ENCODE assay signal across 22 cellular contexts in genomic region chr3:23239181-23240068, GRCh38. TPM values are rescaled to one million over a fixed set of nuclear protein-coding genes. Genes with fewer than 3 reads are reported as not detected.
A peak's percentile ranks its signal among the peaks of the same experiment; 100 is the strongest.
DNase-seq lines count a peak whose midpoint lies in the region; TF ChIP-seq lines count a peak whose summit lies in the region.
"Had no signal": no experiment of that assay in that cellular context is flagged by ENCODE, and none has a peak within 500 bp of the region (broad histone marks: within the 10 kb centered on the region; RNA-seq: fewer than 3 reads in every experiment).

No MANE protein-coding gene starts in this region.

- no peaks in the 10 kb centered on the region for H3K27me3 Mint-ChIP-seq in MCF 10A (ENCODE audit: insufficient read depth, unreplicated experiment)
- no peaks in the 10 kb centered on the region for H3K27me3 Mint-ChIP-seq in activated CD4-positive, alpha-beta memory T cell treated with anti-CD3 and anti-CD28 coated beads for 36 hours
- H3K27me3 Mint-ChIP-seq: activated naive CD8-positive, alpha-beta T cell treated with anti-CD3 and anti-CD28 coated beads, Interleukin-2, amount 10 ng/mL, durations not matched to agents 7 days and 5 days had no signal

- H3K9ac ChIP-seq in mammary epithelial cell (ENCODE audit: insufficient read depth, low read length) = no peak overlapping the region
- no peak overlapping the region for H3K9ac ChIP-seq in subcutaneous abdominal adipose tissue (ENCODE audit: low read length in 5 of 5)
- H3K9ac ChIP-seq: BLaER1 had no signal

- peaks cover 79% of the 10 kb centered on the region for H3K79me2 ChIP-seq in mammary epithelial cell (ENCODE audit: insufficient read depth, low read length)

- H3K27ac ChIP-seq in mammary epithelial cell (ENCODE audit: insufficient read depth, low read depth, low read length) (no peak overlapping the region), caudate nucleus (ENCODE audit: low read depth, low read length) (peak overlapping the region; percentile 20), subcutaneous abdominal adipose tissue (ENCODE audit: low read depth, low read length) (peak overlapping the region; percentile 54)
- H3K27ac ChIP-seq: BLaER1, esophagus squamous epithelium, SK-N-MC, stomach, upper lobe of left lung, WERI-Rb-1 had no signal

- H4K20me1 ChIP-seq in mammary epithelial cell (ENCODE audit: insufficient read depth, low read length) = peaks cover 2% of the 10 kb centered on the region

- POLR2A ChIA-PET in MCF 10A (lab: Yijun Ruan, JAX) = no interaction called here
- POLR2A ChIA-PET in activated CD4-positive, alpha-beta memory T cell treated with anti-CD3 and anti-CD28 coated beads for 36 hours (lab: Charles Lee) = no interaction called here

- H3K4me1 ChIP-seq in mammary epithelial cell (ENCODE audit: insufficient read depth, low read length) (peaks cover 6% of the 10 kb centered on the region), subcutaneous abdominal adipose tissue (ENCODE audit: control insufficient read depth in 5 of 5, insufficient read depth in 5 of 5, low read length in 5 of 5) (peaks cover 0 to 22% (median 14%) of the 10 kb centered on the region in 5 donors)
- H3K4me1 ChIP-seq: Caco-2 had no signal

- no peak overlapping the region for H3K4me3 Mint-ChIP-seq in MCF 10A (ENCODE audit: unreplicated experiment)
- H3K4me3 Mint-ChIP-seq in activated CD4-positive, alpha-beta memory T cell treated with anti-CD3 and anti-CD28 coated beads for 36 hours = no peak overlapping the region
- H3K4me3 Mint-ChIP-seq: activated naive CD8-positive, alpha-beta T cell treated with anti-CD3 and anti-CD28 coated beads, Interleukin-2, amount 10 ng/mL, durations not matched to agents 7 days and 5 days; endodermal cell; IgD-negative memory B cell had no signal

- BruUV-seq in MCF 10A (replicated peaks; lab: Mats Ljungman, UMichigan) = no TSS peak
- BruUV-seq in mammary epithelial cell (replicated peaks; lab: Mats Ljungman, UMichigan) = no TSS peak

- H3K27me3 ChIP-seq in mammary epithelial cell (ENCODE audit: insufficient read depth, low read length) (no peaks in the 10 kb centered on the region), subcutaneous abdominal adipose tissue (ENCODE audit: control insufficient read depth in 5 of 5, insufficient read depth in 4 of 5, low read length in 5 of 5) (no peaks in the 10 kb centered on the region)
- H3K27me3 ChIP-seq: BLaER1, esophagus squamous epithelium, stomach, upper lobe of left lung had no signal

- H3K4me1 Mint-ChIP-seq in MCF 10A (ENCODE audit: insufficient read depth, unreplicated experiment) = peaks cover 18% of the 10 kb centered on the region
- no peaks in the 10 kb centered on the region for H3K4me1 Mint-ChIP-seq in activated CD4-positive, alpha-beta memory T cell treated with anti-CD3 and anti-CD28 coated beads for 36 hours (ENCODE audit: low read depth)
- H3K4me1 Mint-ChIP-seq: endodermal cell had no signal

- H3K27ac Mint-ChIP-seq in MCF 10A (ENCODE audit: low read depth, unreplicated experiment) = no peak overlapping the region
- H3K27ac Mint-ChIP-seq in activated CD4-positive, alpha-beta memory T cell treated with anti-CD3 and anti-CD28 coated beads for 36 hours = no peak overlapping the region
- H3K27ac Mint-ChIP-seq: activated naive CD8-positive, alpha-beta T cell treated with anti-CD3 and anti-CD28 coated beads, Interleukin-2, amount 10 ng/mL, durations not matched to agents 7 days and 5 days; endodermal cell; IgD-negative memory B cell had no signal

- no peak overlapping the region for H3K4me3 ChIP-seq in mammary epithelial cell (replicated peaks in 1 of 3; ENCODE audit: insufficient read depth in 1 of 3, low read depth in 2 of 3, low read length in 3 of 3)
- H3K4me3 ChIP-seq in subcutaneous abdominal adipose tissue (ENCODE audit: low read depth in 1 of 5, low read length in 5 of 5) = no peak overlapping the region
- H3K4me3 ChIP-seq: BLaER1, esophagus squamous epithelium, SK-N-MC, stomach, upper lobe of left lung had no signal

- intact Hi-C loops in MCF 10A (cut with micrococcal nuclease) (no loop called here), mammary epithelial cell (cut with micrococcal nuclease) (no loop called here)
- intact Hi-C loops in activated CD4-positive, alpha-beta memory T cell treated with anti-CD3 and anti-CD28 coated beads for 36 hours (cut with micrococcal nuclease) = no loop called here

- dilution Hi-C loops in mammary epithelial cell (cut with HindIII; ENCODE audit: low sequenced_read_pairs) = no loop called here

- DNase-seq in MCF 10A (ENCODE audit: unreplicated experiment) = peak; percentile 16
- no peak for DNase-seq in mammary epithelial cell
- peak; percentile 3 for DNase-seq in MV-4-11 (lab: John Stamatoyannopoulos, UW)
- DNase-seq in caudate nucleus (lab: John Stamatoyannopoulos, UW) = peak in 2 of 61 donors; percentile 3 to 31
- no peak for DNase-seq in NCI-H1048 (lab: John Stamatoyannopoulos, UW)
- DNase-seq in activated CD4-positive, alpha-beta memory T cell treated with anti-CD3 and anti-CD28 coated beads for 36 hours = no peak
- DNase-seq in ACHN = no peak
- DNase-seq: activated CD8-positive, alpha-beta memory T cell treated with anti-CD3 and anti-CD28 coated beads, Interleukin-2, amount 50 U/mL, for 48 hours; activated naive CD8-positive, alpha-beta T cell treated with anti-CD3 and anti-CD28 coated beads, Interleukin-2, amount 10 ng/mL, durations not matched to agents 7 days and 5 days; Caco-2; endodermal cell; esophagus squamous epithelium; mesenchymal stem cell; MM.1S; NCI-H2029 treated with DMSO at 0.1 percent for 48 hours; stomach; upper lobe of left lung; WERI-Rb-1 had no signal

- H2AFZ ChIP-seq in mammary epithelial cell (ENCODE audit: low read depth, low read length) = no peak overlapping the region

- CTCF ChIA-PET in MCF 10A (lab: Yijun Ruan, JAX) = interaction anchor here (1.4 kb wide), 1 partner anchor 15 kb away, joined by 5 read pairs; no protein-coding TSS in a partner anchor
- CTCF ChIA-PET in mammary epithelial cell (lab: Charles Lee; ENCODE audit: low non-redundant PET) = no interaction called here
- CTCF ChIA-PET in activated CD4-positive, alpha-beta memory T cell treated with anti-CD3 and anti-CD28 coated beads for 36 hours (lab: Charles Lee) = no interaction called here

- TF ChIP-seq CTCF in MCF 10A (IDR thresholded peaks at IDR 0.05; ENCODE audit: unreplicated experiment) (no peak), mammary epithelial cell (conservative IDR thresholded peaks at IDR 0.05 in 1 of 2, IDR thresholded peaks at IDR 0.05 in 1 of 2; ENCODE audit: extremely low read depth in 1 of 2, insufficient read depth in 1 of 2, low read depth in 1 of 2, low read length in 2 of 2) (no peak)

- in situ Hi-C loops in mammary epithelial cell (cut with MboI; ENCODE audit: low sequenced_read_pairs in 2 of 2) = no loop called here
- in situ Hi-C loops in ACHN (cut with HindIII; ENCODE audit: low pct_ligation_motif_present, low pct_unique_long_range_greater_than_20kb, low sequenced_read_pairs) = no loop called here

- H3K36me3 Mint-ChIP-seq in MCF 10A (ENCODE audit: insufficient read depth, unreplicated experiment) = no peaks in the 10 kb centered on the region
- no peaks in the 10 kb centered on the region for H3K36me3 Mint-ChIP-seq in activated CD4-positive, alpha-beta memory T cell treated with anti-CD3 and anti-CD28 coated beads for 36 hours
- H3K36me3 Mint-ChIP-seq: IgD-negative memory B cell had no signal

- H3K36me3 ChIP-seq in mammary epithelial cell (ENCODE audit: insufficient read depth, low read length) (no peaks in the 10 kb centered on the region), subcutaneous abdominal adipose tissue (ENCODE audit: control insufficient read depth in 5 of 5, insufficient read depth in 5 of 5, low read length in 5 of 5) (no peaks in the 10 kb centered on the region)
- H3K36me3 ChIP-seq: BLaER1, esophagus squamous epithelium, stomach, upper lobe of left lung, WERI-Rb-1 had no signal

- H3K4me2 ChIP-seq in mammary epithelial cell (ENCODE audit: insufficient read depth, low read depth, low read length) = no peak overlapping the region
- H3K4me2 ChIP-seq: BLaER1 had no signal

- WGBS in mammary epithelial cell (ENCODE audit: low coverage, missing lambda C conversion rate) = 98% methylated on average over 4 of the region's 4 CpGs

- no peaks in the 10 kb centered on the region for H3K9me3 ChIP-seq in mammary epithelial cell (replicated peaks; ENCODE audit: insufficient read depth, low read length)
- no peaks in the 10 kb centered on the region for H3K9me3 ChIP-seq in subcutaneous abdominal adipose tissue (ENCODE audit: control insufficient read depth in 5 of 5, low read length in 5 of 5)
- H3K9me3 ChIP-seq: BLaER1, Caco-2, esophagus squamous epithelium, stomach, upper lobe of left lung had no signal

- H3K9me3 Mint-ChIP-seq in MCF 10A (ENCODE audit: unreplicated experiment) = no peaks in the 10 kb centered on the region
- H3K9me3 Mint-ChIP-seq in activated CD4-positive, alpha-beta memory T cell treated with anti-CD3 and anti-CD28 coated beads for 36 hours = no peaks in the 10 kb centered on the region
- H3K9me3 Mint-ChIP-seq: endodermal cell, IgD-negative memory B cell had no signal

RNA-seq across cellular contexts. Expression of gene UBE2E2, which starts 36.3 kb away (rescaled TPM):
- total RNA-seq in MCF 10A (2022) (64.3 and 69.4 TPM in 2 replicates), mammary epithelial cell (10 to 100 TPM; 37.3 to 47.9 TPM)
- 48.5 TPM for polyA plus RNA-seq in mammary epithelial cell
- polyA minus RNA-seq in mammary epithelial cell = 34.9 TPM
- 1 to 10 TPM; 2.0 to 4.2 TPM for total RNA-seq in activated CD4-positive, alpha-beta memory T cell treated with anti-CD3 and anti-CD28 coated beads for 36 hours

Comparison
In these comparisons a context has a peak if more than half of its experiments do, and no peak if none do; other contexts are left out.
1. DNase-seq: peak in MCF 10A (single experiment) and MV-4-11 (single experiment); none in mammary epithelial cell (single experiment), NCI-H1048 (single experiment), activated CD4-positive, alpha-beta memory T cell treated with anti-CD3 and anti-CD28 coated beads for 36 hours (single experiment) and ACHN (single experiment).
2. RNA of gene UBE2E2, which starts 36.3 kb away (total RNA-seq): 64.3 to 69.4 TPM in MCF 10A and 37.3 to 47.9 TPM in mammary epithelial cell; 2.0 to 4.2 TPM in activated CD4-positive, alpha-beta memory T cell treated with anti-CD3 and anti-CD28 coated beads for 36 hours; every median in the first group is over 4 times any median in the second.